16 cellular contexts compared by ENCODE assay signal in the genomic region with DNA sequence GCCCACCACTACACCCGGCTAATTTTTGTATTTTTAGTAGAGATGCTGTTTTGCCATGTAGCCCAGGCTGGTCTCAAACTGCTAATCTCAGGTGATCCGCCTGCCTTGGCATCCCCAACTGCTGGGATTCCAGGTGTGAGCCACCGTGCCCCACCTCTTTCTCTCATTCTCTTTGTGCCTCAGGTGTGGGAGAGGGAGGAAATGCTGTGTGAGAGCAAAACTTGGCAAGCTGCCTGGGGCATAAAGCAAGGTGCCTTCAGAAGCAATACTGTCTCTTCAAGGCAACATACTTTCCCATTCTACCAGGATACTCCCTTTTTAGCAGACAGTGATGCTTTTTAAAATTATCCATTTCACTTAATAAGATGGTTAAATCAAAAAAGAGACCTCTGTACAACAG.
"Had no signal": no experiment of that assay in that cellular context is flagged by ENCODE, and none has a peak within 500 bp of the region (broad histone marks: within the 10 kb centered on the region; RNA-seq: fewer than 3 reads in every experiment).

No MANE protein-coding gene starts in this region.

- DNase-seq: activated CD4-positive, alpha-beta T cell treated with anti-CD3 and anti-CD28 coated beads for 48 hours; activated CD8-positive, alpha-beta memory T cell treated with anti-CD3 and anti-CD28 coated beads, Interleukin-2, amount 50 U/mL, for 4 hours; activated CD8-positive, alpha-beta T cell treated with anti-CD3 and anti-CD28 coated beads, Interleukin-2, amount 10 ng/mL, durations not matched to agents 7 days and 5 days; activated gamma-delta T cell; activated T-cell treated with anti-CD3 and anti-CD28 coated beads, Interleukin-2, amount 50 U/mL, for 72 hours; amniotic stem cell; central memory CD4-positive, alpha-beta T cell; colonic mucosa; foreskin fibroblast; head of caudate nucleus; mesendoderm; nucleus accumbens; stimulated activated CD4-positive, alpha-beta T cell treated with anti-CD3 and anti-CD28 coated beads, Interleukin-2, amount 100 ng/mL, for 48 hours had no signal

- FAIRE-seq: TTC549, urothelium cell line had no signal

- H3K4me3 ChIP-seq: body of pancreas, colonic mucosa had no signal
